ENCODE assay signal across 33 cellular contexts in genomic region chr12:95541436-95541835, GRCh38.
"Had no signal": no experiment of that assay in that cellular context is flagged by ENCODE, and none has a peak within 500 bp of the region (broad histone marks: within the 10 kb centered on the region; RNA-seq: fewer than 3 reads in every experiment).

No MANE protein-coding gene starts in this region.

- H3K4me3 ChIP-seq: ascending aorta, breast epithelium, cardiac muscle cell, colonic mucosa, esophagus squamous epithelium, gastroesophageal sphincter, heart right ventricle had no signal

- H3K27me3 ChIP-seq: ascending aorta, breast epithelium, colonic mucosa, esophagus squamous epithelium, gastroesophageal sphincter had no signal

- H3K9me3 Mint-ChIP-seq: activated B cell treated with CpG ODN at 0.5 μM for 24 hours; activated CD8-positive, alpha-beta T cell treated with anti-CD3 and anti-CD28 coated beads for 36 hours; activated naive CD4-positive, alpha-beta T cell treated with anti-CD3 and anti-CD28 coated beads for 36 hours; activated naive CD4-positive, alpha-beta T cell treated with anti-CD3 and anti-CD28 coated beads, Interleukin-2, amount 50 U/mL, for 24 hours; activated naive CD8-positive, alpha-beta T cell treated with anti-CD3 and anti-CD28 coated beads for 36 hours; activated naive CD8-positive, alpha-beta T cell treated with anti-CD3 and anti-CD28 coated beads, Interleukin-2, amount 50 U/mL, for 24 hours; activated T-cell treated with anti-CD3 and anti-CD28 coated beads, Interleukin-2, amount 50 U/mL, for 4 hours; activated T-helper 17 cell treated with anti-CD3 and anti-CD28 coated beads, Interleukin-2, amount 50 U/mL, for 72 hours; brain; T-helper 2 cell treated with Interferon-gamma antibody and Interleukin-4, amounts not matched to agents 5 μg/mL and 100 μg/mL, for 36 hours had no signal

- H3K27me3 Mint-ChIP-seq: activated B cell treated with CpG ODN at 0.5 μM for 24 hours; activated naive CD4-positive, alpha-beta T cell treated with anti-CD3 and anti-CD28 coated beads, Interleukin-2, amount 50 U/mL, for 24 hours; activated naive CD8-positive, alpha-beta T cell treated with anti-CD3 and anti-CD28 coated beads for 36 hours; activated naive CD8-positive, alpha-beta T cell treated with anti-CD3 and anti-CD28 coated beads, Interleukin-2, amount 50 U/mL, for 24 hours had no signal

- H3K9me3 ChIP-seq: ascending aorta, breast epithelium, colonic mucosa, esophagus squamous epithelium, gastroesophageal sphincter, heart right ventricle had no signal

- H3K27ac ChIP-seq: ascending aorta, breast epithelium, cardiac muscle cell, colonic mucosa, epithelial cell of prostate, esophagus squamous epithelium, gastroesophageal sphincter, heart right ventricle, WERI-Rb-1 had no signal

- H3K27ac Mint-ChIP-seq: activated B cell treated with CpG ODN at 0.5 μM for 24 hours; activated CD8-positive, alpha-beta T cell treated with anti-CD3 and anti-CD28 coated beads for 36 hours; activated naive CD4-positive, alpha-beta T cell treated with anti-CD3 and anti-CD28 coated beads for 36 hours; activated naive CD4-positive, alpha-beta T cell treated with anti-CD3 and anti-CD28 coated beads, Interleukin-2, amount 50 U/mL, for 24 hours; activated naive CD8-positive, alpha-beta T cell treated with anti-CD3 and anti-CD28 coated beads for 36 hours; activated naive CD8-positive, alpha-beta T cell treated with anti-CD3 and anti-CD28 coated beads, Interleukin-2, amount 50 U/mL, for 24 hours; activated T-helper 17 cell treated with anti-CD3 and anti-CD28 coated beads, Interleukin-2, amount 50 U/mL, for 72 hours; brain; T-helper 17 cell; T-helper 2 cell treated with Interferon-gamma antibody and Interleukin-4, amounts not matched to agents 5 μg/mL and 100 μg/mL, for 36 hours had no signal

- DNase-seq: activated B cell treated with CpG ODN at 0.5 μM for 24 hours; activated CD4-positive, alpha-beta T cell treated with anti-CD3 and anti-CD28 coated beads for 48 hours; activated CD4-positive, alpha-beta T cell treated with anti-CD3 and anti-CD28 coated beads, Interleukin-2, amount 50 U/mL, for 1 hour; activated CD4-positive, alpha-beta T cell treated with anti-CD3 and anti-CD28 coated beads, Interleukin-2, amount 50 U/mL, for 48 hours; activated CD8-positive, alpha-beta memory T cell treated with anti-CD3 and anti-CD28 coated beads for 24 hours; activated CD8-positive, alpha-beta T cell treated with anti-CD3 and anti-CD28 coated beads for 36 hours; activated effector memory CD4-positive, alpha-beta T cell treated with Interleukin-2 at 50 U/mL for 16 hours; activated naive CD4-positive, alpha-beta T cell treated with anti-CD3 and anti-CD28 coated beads for 36 hours; activated naive CD8-positive, alpha-beta T cell treated with anti-CD3 and anti-CD28 coated beads for 36 hours; activated naive CD8-positive, alpha-beta T cell treated with anti-CD3 and anti-CD28 coated beads, Interleukin-2, amount 50 U/mL, for 24 hours; activated T-cell treated with anti-CD3 and anti-CD28 coated beads, Interleukin-2, amount 50 U/mL, for 4 hours; central memory CD4-positive, alpha-beta T cell; cerebellar nuclear complex; colonic mucosa; effector CD8-positive, alpha-beta T cell; esophagus squamous epithelium; foreskin melanocyte; heart right ventricle; T-helper 17 cell; T1000; WERI-Rb-1 had no signal

- FAIRE-seq: endometrium, endothelial cell of umbilical vein had no signal

- ATAC-seq: activated CD4-positive, CD25-positive, alpha-beta regulatory T cell treated with anti-CD3 and anti-CD28 coated beads, Interleukin-2, amount 50 U/mL, for 24 hours; activated CD8-positive, alpha-beta T cell treated with anti-CD3 and anti-CD28 coated beads for 36 hours; activated naive CD8-positive, alpha-beta T cell treated with anti-CD3 and anti-CD28 coated beads, Interleukin-2, amount 50 U/mL, for 24 hours; activated T-cell treated with anti-CD3 and anti-CD28 coated beads, Interleukin-2, amount 50 U/mL, for 4 hours; activated T-helper 17 cell treated with anti-CD3 and anti-CD28 coated beads, Interleukin-2, amount 50 U/mL, for 72 hours; gastroesophageal sphincter; heart right ventricle; T-helper 17 cell had no signal

- H3K36me3 Mint-ChIP-seq: activated naive CD4-positive, alpha-beta T cell treated with anti-CD3 and anti-CD28 coated beads, Interleukin-2, amount 50 U/mL, for 24 hours; brain had no signal

- H3K4me1 Mint-ChIP-seq: activated T-helper 17 cell treated with anti-CD3 and anti-CD28 coated beads, Interleukin-2, amount 50 U/mL, for 72 hours had no signal

- H3K36me3 ChIP-seq: ascending aorta, breast epithelium, cardiac muscle cell, colonic mucosa, esophagus squamous epithelium, gastroesophageal sphincter, heart right ventricle, WERI-Rb-1 had no signal

- H3K4me3 Mint-ChIP-seq: activated B cell treated with CpG ODN at 0.5 μM for 24 hours; activated CD8-positive, alpha-beta T cell treated with anti-CD3 and anti-CD28 coated beads for 36 hours; activated naive CD4-positive, alpha-beta T cell treated with anti-CD3 and anti-CD28 coated beads for 36 hours; activated naive CD4-positive, alpha-beta T cell treated with anti-CD3 and anti-CD28 coated beads, Interleukin-2, amount 50 U/mL, for 24 hours; activated naive CD8-positive, alpha-beta T cell treated with anti-CD3 and anti-CD28 coated beads for 36 hours; activated naive CD8-positive, alpha-beta T cell treated with anti-CD3 and anti-CD28 coated beads, Interleukin-2, amount 50 U/mL, for 24 hours; activated T-cell treated with anti-CD3 and anti-CD28 coated beads, Interleukin-2, amount 50 U/mL, for 4 hours; activated T-helper 17 cell treated with anti-CD3 and anti-CD28 coated beads, Interleukin-2, amount 50 U/mL, for 72 hours; brain; T-helper 17 cell; T-helper 2 cell treated with Interferon-gamma antibody and Interleukin-4, amounts not matched to agents 5 μg/mL and 100 μg/mL, for 36 hours had no signal

- H3K4me1 ChIP-seq: ascending aorta, breast epithelium, colonic mucosa, esophagus squamous epithelium, gastroesophageal sphincter, heart right ventricle had no signal
